Comparison of ENCODE assay signal across 8 cellular contexts in the genomic region with DNA sequence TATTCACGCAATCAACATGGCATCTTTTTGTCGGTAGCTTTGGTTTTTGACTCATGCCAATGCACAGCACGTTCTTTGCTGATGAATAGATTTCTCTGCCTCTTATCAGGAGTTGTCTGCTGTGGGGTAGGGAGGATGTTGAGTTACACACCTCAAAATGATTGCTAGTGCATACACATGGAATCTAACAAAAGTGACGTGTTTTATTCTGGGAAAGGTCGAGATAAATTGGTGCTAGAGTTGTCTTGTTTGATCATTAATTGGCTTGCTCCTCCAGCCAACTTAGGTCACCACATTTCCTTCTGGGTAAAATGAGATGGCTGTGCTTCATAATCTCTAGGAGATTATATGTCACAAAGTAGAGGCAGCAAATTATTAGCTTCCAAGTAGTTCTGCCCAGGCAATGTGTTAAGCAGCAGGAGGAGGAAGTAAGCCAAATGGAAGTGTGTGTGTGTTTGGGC. TPM values are rescaled to one million over a fixed set of nuclear protein-coding genes. Genes with fewer than 3 reads are reported as not detected.
DNase-seq lines count a peak whose midpoint lies in the region; ATAC-seq and TF ChIP-seq lines count a peak whose summit lies in the region.

No MANE protein-coding gene starts in this region.

- no peak for DNase-seq in CD8-positive, alpha-beta memory T cell
- DNase-seq in HK-2 (ENCODE audit: unreplicated experiment) (peak; percentile 37), breast epithelium (ENCODE audit: low spot score in 2 of 2) (no peak), neural crest cell (ENCODE audit: low read depth, low spot score) (no peak), omental fat pad (ENCODE audit: low spot score) (no peak), BE2C (no peak), MG63 (no peak), SIG-M5 (lab: John Stamatoyannopoulos, UW) (no peak)

- no peaks in the 10 kb centered on the region for H3K36me3 ChIP-seq in CD8-positive, alpha-beta memory T cell (ENCODE audit: insufficient read depth, low read length)
- H3K36me3 ChIP-seq in breast epithelium: no peaks in the 10 kb centered on the region
- no peaks in the 10 kb centered on the region for H3K36me3 ChIP-seq in BE2C
- peaks cover 3% of the 10 kb centered on the region; the same call in 1 of the 2 replicates for H3K36me3 ChIP-seq in MG63

- POLR2A ChIA-PET in CD8-positive, alpha-beta memory T cell (lab: Charles Lee): no interaction called here

- TF ChIP-seq CTCF in breast epithelium (IDR thresholded peaks at IDR 0.05) (no peak), neural crest cell (conservative IDR thresholded peaks at IDR 0.05) (no peak), omental fat pad (IDR thresholded peaks at IDR 0.05) (no peak), BE2C (IDR thresholded peaks at IDR 0.05; ENCODE audit: low read depth, low read length) (no peak)

- H3K4me3 ChIP-seq in CD8-positive, alpha-beta memory T cell (ENCODE audit: low read length): no peak overlapping the region
- H3K4me3 ChIP-seq in breast epithelium (peak overlapping the region in 1 of 3 donors; percentile 32), BE2C (ENCODE audit: low read depth, low read length) (no peak overlapping the region), MG63 (no peak overlapping the region)

- no peak for TF ChIP-seq POLR2A in breast epithelium (IDR thresholded peaks at IDR 0.05)

- H3K4me3 Mint-ChIP-seq in CD8-positive, alpha-beta memory T cell: peak overlapping the region; percentile 68 to 88 (median 69)
- peak overlapping the region; percentile 31 for H3K4me3 Mint-ChIP-seq in neural crest cell

- H3K27ac Mint-ChIP-seq in CD8-positive, alpha-beta memory T cell: peak overlapping the region in 7 of 8 donors; percentile 60 to 91 (median 82)
- H3K27ac Mint-ChIP-seq in neural crest cell (ENCODE audit: unreplicated experiment): peak overlapping the region; percentile 31

- no peaks in the 10 kb centered on the region for H3K9me3 Mint-ChIP-seq in CD8-positive, alpha-beta memory T cell
- no peaks in the 10 kb centered on the region for H3K9me3 Mint-ChIP-seq in neural crest cell

- H3K9me3 ChIP-seq in CD8-positive, alpha-beta memory T cell (ENCODE audit: low read length): no peaks in the 10 kb centered on the region
- H3K9me3 ChIP-seq in breast epithelium (no peaks in the 10 kb centered on the region), BE2C (no peaks in the 10 kb centered on the region), MG63 (no peaks in the 10 kb centered on the region)

- H3K36me3 Mint-ChIP-seq in CD8-positive, alpha-beta memory T cell: peaks cover 0 to 17% (median 0%) of the 10 kb centered on the region in 3 donors
- peaks cover 6% of the 10 kb centered on the region for H3K36me3 Mint-ChIP-seq in neural crest cell (ENCODE audit: low read depth)

- H3K27ac ChIP-seq in CD8-positive, alpha-beta memory T cell (ENCODE audit: low read depth, low read length): peak overlapping the region; percentile 40
- H3K27ac ChIP-seq in breast epithelium: peak overlapping the region; percentile 54 to 60

- ATAC-seq in omental fat pad (ENCODE audit: low FRiP score): no peak

- intact Hi-C loops in breast epithelium (cut with DNase I; ENCODE audit: low total_unique reads): no loop called here

- peaks cover 80 to 89% (median 85%) of the 10 kb centered on the region in 3 donors for H3K4me1 Mint-ChIP-seq in CD8-positive, alpha-beta memory T cell
- peaks cover 35% of the 10 kb centered on the region for H3K4me1 Mint-ChIP-seq in neural crest cell

- H3K27me3 Mint-ChIP-seq in CD8-positive, alpha-beta memory T cell: peaks cover 0 to 7% of the 10 kb centered on the region in 2 donors
- H3K27me3 Mint-ChIP-seq in neural crest cell (ENCODE audit: low read depth): no peaks in the 10 kb centered on the region

- no peaks in the 10 kb centered on the region for H3K27me3 ChIP-seq in CD8-positive, alpha-beta memory T cell (ENCODE audit: insufficient read depth, low read length, poor library complexity, severe bottlenecking)
- H3K27me3 ChIP-seq in breast epithelium (peaks cover 0 to 37% of the 10 kb centered on the region in 2 donors), BE2C (no peaks in the 10 kb centered on the region), MG63 (no peaks in the 10 kb centered on the region)

- peaks cover 67% of the 10 kb centered on the region for H3K4me1 ChIP-seq in CD8-positive, alpha-beta memory T cell (ENCODE audit: insufficient read depth, low read length)
- no peaks in the 10 kb centered on the region for H3K4me1 ChIP-seq in breast epithelium
- peaks cover 5% of the 10 kb centered on the region; the same call in 1 of the 2 replicates for H3K4me1 ChIP-seq in BE2C

- CTCF ChIA-PET in CD8-positive, alpha-beta memory T cell (lab: Charles Lee): interaction anchor here (0.7 kb wide), 1 partner anchor 17 kb away, joined by 3 read pairs; no protein-coding TSS in a partner anchor

RNA-seq across cellular contexts. Expression of gene RAB9A, which starts 3.9 kb away (rescaled TPM):
- 10 to 100 TPM; 27.1 to 32.8 TPM for total RNA-seq in CD8-positive, alpha-beta memory T cell
- 48.1 TPM for polyA plus RNA-seq in CD8-positive, alpha-beta memory T cell
- total RNA-seq in breast epithelium (10 to 100 TPM; 41.0 to 63.4 (median 43.2) TPM), neural crest cell (11.6 and 14.7 TPM in 2 replicates), omental fat pad (10 to 100 TPM; 20.2 to 31.8 (median 29.8) TPM)
- polyA plus RNA-seq in BE2C (2012; ENCODE audit: insufficient read depth, insufficient read length, low read depth): 25.0 TPM
- 24.1 and 42.7 TPM in 2 replicates for total RNA-seq in MG63 (2014; rRNA removed; shearing (Covaris generic); ENCODE audit: low replicate concordance)

RNA-seq across cellular contexts. Expression of gene TCEANC, which starts 39.9 kb away (rescaled TPM):
- total RNA-seq in CD8-positive, alpha-beta memory T cell: 1 to 10 TPM; 2.7 to 3.4 TPM
- polyA plus RNA-seq in CD8-positive, alpha-beta memory T cell: 10.3 TPM
- total RNA-seq in breast epithelium: 1 to 10 TPM; 4.6 to 7.8 (median 5.2) TPM
- 3.7 and 4.6 TPM in 2 replicates for total RNA-seq in neural crest cell
- 1 to 10 TPM; 2.4 to 3.9 (median 3.6) TPM for total RNA-seq in omental fat pad
- polyA plus RNA-seq in BE2C (2012; ENCODE audit: insufficient read depth, insufficient read length, low read depth): 4.5 TPM
- 1.5 and 10.0 TPM in 2 replicates for total RNA-seq in MG63 (2014; rRNA removed; shearing (Covaris generic); ENCODE audit: low replicate concordance)

RNA-seq across cellular contexts. Expression of gene TRAPPC2, which starts 41.6 kb away (rescaled TPM):
- total RNA-seq in CD8-positive, alpha-beta memory T cell: 10 to 100 TPM; 18.7 to 19.0 TPM
- 50.6 TPM for polyA plus RNA-seq in CD8-positive, alpha-beta memory T cell
- total RNA-seq in breast epithelium (10 to 100 TPM in 2 of 3 donors, 1 to 10 TPM in 1; 8.2 to 25.3 (median 21.0) TPM), neural crest cell (23.0 and 25.5 TPM in 2 replicates), omental fat pad (10 to 100 TPM in 1 of 4 donors, 1 to 10 TPM in 3; 6.6 to 13.1 (median 8.7) TPM)
- 10.1 TPM for polyA plus RNA-seq in BE2C (2012; ENCODE audit: insufficient read depth, insufficient read length, low read depth)
- total RNA-seq in MG63 (2014; rRNA removed; shearing (Covaris generic); ENCODE audit: low replicate concordance): 14.6 and 38.0 TPM in 2 replicates

RNA-seq across cellular contexts. Expression of gene OFD1, which starts 41.7 kb away (rescaled TPM):
- total RNA-seq in CD8-positive, alpha-beta memory T cell: 10 to 100 TPM; 29.1 to 30.4 TPM
- polyA plus RNA-seq in CD8-positive, alpha-beta memory T cell: 46.3 TPM
- 100 to 1,000 TPM in 1 of 3 donors, 10 to 100 TPM in 2; 10.7 to 136 (median 48.8) TPM for total RNA-seq in breast epithelium
- total RNA-seq in neural crest cell: 26.8 and 27.3 TPM in 2 replicates
- 10 to 100 TPM; 13.2 to 25.1 (median 17.1) TPM for total RNA-seq in omental fat pad
- polyA plus RNA-seq in BE2C (2012; ENCODE audit: insufficient read depth, insufficient read length, low read depth): 12.4 TPM
- total RNA-seq in MG63 (2014; rRNA removed; shearing (Covaris generic); ENCODE audit: low replicate concordance): 9.6 and 38.4 TPM in 2 replicates
